27 cellular contexts compared by ENCODE assay signal in genomic region chr14:103584326-103584915, GRCh38.
"Had no signal": no experiment of that assay in that cellular context is flagged by ENCODE, and none has a peak within 500 bp of the region (broad histone marks: within the 10 kb centered on the region; RNA-seq: fewer than 3 reads in every experiment).

No MANE protein-coding gene starts in this region.

- H3K4me1 ChIP-seq: colonic mucosa, pancreas, sigmoid colon, stomach, thyroid gland had no signal

- DNase-seq: colonic mucosa; dorsolateral prefrontal cortex; effector CD4-positive, alpha-beta T cell; hypothalamus; immature natural killer cell; islet precursor cell; kidney glomerular epithelial cell; left colon; left ventricle myocardium superior; mesenchymal stem cell; mucosa of descending colon; naive B cell; sigmoid colon; stimulated activated CD4-positive, alpha-beta T cell treated with anti-CD3 and anti-CD28 coated beads, Interleukin-2, amount 100 ng/mL, for 24 hours; stimulated activated CD4-positive, alpha-beta T cell treated with anti-CD3 and anti-CD28 coated beads, Interleukin-4, amount 100 ng/mL, for 24 hours; stimulated activated naive CD4-positive, alpha-beta T cell treated with Interleukin-2 at 50 U/mL for 16 hours; stomach; thyroid gland; trophoblast cell had no signal

- ATAC-seq: left colon; left ventricle myocardium superior; mucosa of descending colon; natural killer cell treated with Interleukin-12 subunit alpha and Interleukin-12 subunit beta and Interleukin-15 and Interleukin-18, amount 100 ng/mL, for 72 hours; pancreas; stimulated activated effector memory CD8-positive, alpha-beta T cell treated with anti-CD3 and anti-CD28 coated beads, Interleukin-12 subunit alpha, Interleukin-12 subunit beta, amount 100 ng/mL, for 72 hours had no signal

- H3K36me3 ChIP-seq: colonic mucosa, vagina had no signal

- FAIRE-seq: frontal cortex, pancreas had no signal

- H3K36me3 Mint-ChIP-seq: naive B cell; natural killer cell treated with Interleukin-12 subunit alpha and Interleukin-12 subunit beta and Interleukin-15 and Interleukin-18, amount 100 ng/mL, for 72 hours had no signal

- H3K4me3 Mint-ChIP-seq: immature natural killer cell; mesothelial cell of epicardium; naive B cell; natural killer cell treated with Interleukin-12 subunit alpha and Interleukin-12 subunit beta and Interleukin-15 and Interleukin-18, amount 100 ng/mL, for 72 hours; neural crest cell; stimulated activated effector memory CD8-positive, alpha-beta T cell treated with anti-CD3 and anti-CD28 coated beads, Interleukin-12 subunit alpha, Interleukin-12 subunit beta, amount 100 ng/mL, for 72 hours had no signal

- H3K4me1 Mint-ChIP-seq: immature natural killer cell; mesothelial cell of epicardium; naive B cell; neural crest cell; stimulated activated effector memory CD8-positive, alpha-beta T cell treated with anti-CD3 and anti-CD28 coated beads, Interleukin-12 subunit alpha, Interleukin-12 subunit beta, amount 100 ng/mL, for 72 hours had no signal

- H3K4me3 ChIP-seq: colonic mucosa, dorsolateral prefrontal cortex, mucosa of descending colon, pancreas, sigmoid colon, stomach, thyroid gland, vagina had no signal

- H3K27ac Mint-ChIP-seq: mesothelial cell of epicardium; natural killer cell treated with Interleukin-12 subunit alpha and Interleukin-12 subunit beta and Interleukin-15 and Interleukin-18, amount 100 ng/mL, for 72 hours; stimulated activated effector memory CD8-positive, alpha-beta T cell treated with anti-CD3 and anti-CD28 coated beads, Interleukin-12 subunit alpha, Interleukin-12 subunit beta, amount 100 ng/mL, for 72 hours had no signal

- H3K9me3 Mint-ChIP-seq: immature natural killer cell; mesothelial cell of epicardium; naive B cell; natural killer cell treated with Interleukin-12 subunit alpha and Interleukin-12 subunit beta and Interleukin-15 and Interleukin-18, amount 100 ng/mL, for 72 hours; neural crest cell; stimulated activated effector memory CD8-positive, alpha-beta T cell treated with anti-CD3 and anti-CD28 coated beads, Interleukin-12 subunit alpha, Interleukin-12 subunit beta, amount 100 ng/mL, for 72 hours had no signal

- H3K27me3 ChIP-seq: colonic mucosa, dorsolateral prefrontal cortex, neutrophil, pancreas, sigmoid colon, stomach, thyroid gland, vagina had no signal

- H3K27me3 Mint-ChIP-seq: naive B cell; natural killer cell treated with Interleukin-12 subunit alpha and Interleukin-12 subunit beta and Interleukin-15 and Interleukin-18, amount 100 ng/mL, for 72 hours had no signal

- H3K27ac ChIP-seq: colonic mucosa, dorsolateral prefrontal cortex, neutrophil, pancreas, sigmoid colon, stomach, thyroid gland, vagina had no signal

- H3K9me3 ChIP-seq: colonic mucosa, mucosa of descending colon, neutrophil, pancreas, sigmoid colon, stomach, thyroid gland, vagina had no signal
